1 cellular context compared by ENCODE assay signal in the genomic region with DNA sequence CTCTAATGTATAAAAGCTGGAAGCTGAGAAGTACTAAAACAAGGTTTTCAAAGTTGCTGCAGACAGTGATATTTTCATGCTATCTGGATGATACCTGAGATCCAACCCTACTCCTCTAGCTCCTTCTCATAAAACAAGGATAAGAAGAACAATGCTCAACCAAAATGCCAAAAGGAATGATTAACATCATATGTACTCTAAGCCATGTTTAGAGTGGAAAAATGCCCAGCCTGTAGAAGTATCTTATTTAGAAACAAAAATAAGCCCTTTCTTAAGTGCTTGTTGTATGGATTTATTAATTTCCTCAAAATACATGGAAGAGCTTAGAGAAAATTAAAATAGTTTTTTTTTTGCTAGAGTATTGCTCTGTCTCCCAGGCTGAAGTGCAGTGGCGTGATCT.
TF ChIP-seq lines count a peak whose summit lies in the region.

No MANE protein-coding gene starts in this region.

TF ChIP-seq in WTC11, 78 proteins besides CTCF, POLR2A, EP300 and RAD21 (continued from another document):
- TF ChIP-seq PRDM15 (CRISPR knock-in tag; IDR thresholded peaks at IDR 0.05) (no peak), NR1H2 (CRISPR knock-in tag; IDR thresholded peaks at IDR 0.05) (no peak)
- TF ChIP-seq, protein P1, sequence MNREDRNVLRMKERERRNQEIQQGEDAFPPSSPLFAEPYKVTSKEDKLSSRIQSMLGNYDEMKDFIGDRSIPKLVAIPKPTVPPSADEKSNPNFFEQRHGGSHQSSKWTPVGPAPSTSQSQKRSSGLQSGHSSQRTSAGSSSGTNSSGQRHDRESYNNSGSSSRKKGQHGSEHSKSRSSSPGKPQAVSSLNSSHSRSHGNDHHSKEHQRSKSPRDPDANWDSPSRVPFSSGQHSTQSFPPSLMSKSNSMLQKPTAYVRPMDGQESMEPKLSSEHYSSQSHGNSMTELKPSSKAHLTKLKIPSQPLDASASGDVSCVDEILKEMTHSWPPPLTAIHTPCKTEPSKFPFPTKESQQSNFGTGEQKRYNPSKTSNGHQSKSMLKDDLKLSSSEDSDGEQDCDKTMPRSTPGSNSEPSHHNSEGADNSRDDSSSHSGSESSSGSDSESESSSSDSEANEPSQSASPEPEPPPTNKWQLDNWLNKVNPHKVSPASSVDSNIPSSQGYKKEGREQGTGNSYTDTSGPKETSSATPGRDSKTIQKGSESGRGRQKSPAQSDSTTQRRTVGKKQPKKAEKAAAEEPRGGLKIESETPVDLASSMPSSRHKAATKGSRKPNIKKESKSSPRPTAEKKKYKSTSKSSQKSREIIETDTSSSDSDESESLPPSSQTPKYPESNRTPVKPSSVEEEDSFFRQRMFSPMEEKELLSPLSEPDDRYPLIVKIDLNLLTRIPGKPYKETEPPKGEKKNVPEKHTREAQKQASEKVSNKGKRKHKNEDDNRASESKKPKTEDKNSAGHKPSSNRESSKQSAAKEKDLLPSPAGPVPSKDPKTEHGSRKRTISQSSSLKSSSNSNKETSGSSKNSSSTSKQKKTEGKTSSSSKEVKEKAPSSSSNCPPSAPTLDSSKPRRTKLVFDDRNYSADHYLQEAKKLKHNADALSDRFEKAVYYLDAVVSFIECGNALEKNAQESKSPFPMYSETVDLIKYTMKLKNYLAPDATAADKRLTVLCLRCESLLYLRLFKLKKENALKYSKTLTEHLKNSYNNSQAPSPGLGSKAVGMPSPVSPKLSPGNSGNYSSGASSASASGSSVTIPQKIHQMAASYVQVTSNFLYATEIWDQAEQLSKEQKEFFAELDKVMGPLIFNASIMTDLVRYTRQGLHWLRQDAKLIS (CRISPR knock-in tag; IDR thresholded peaks at IDR 0.05; ENCODE audit: borderline replicate concordance): no peak
- TF ChIP-seq, protein P2, sequence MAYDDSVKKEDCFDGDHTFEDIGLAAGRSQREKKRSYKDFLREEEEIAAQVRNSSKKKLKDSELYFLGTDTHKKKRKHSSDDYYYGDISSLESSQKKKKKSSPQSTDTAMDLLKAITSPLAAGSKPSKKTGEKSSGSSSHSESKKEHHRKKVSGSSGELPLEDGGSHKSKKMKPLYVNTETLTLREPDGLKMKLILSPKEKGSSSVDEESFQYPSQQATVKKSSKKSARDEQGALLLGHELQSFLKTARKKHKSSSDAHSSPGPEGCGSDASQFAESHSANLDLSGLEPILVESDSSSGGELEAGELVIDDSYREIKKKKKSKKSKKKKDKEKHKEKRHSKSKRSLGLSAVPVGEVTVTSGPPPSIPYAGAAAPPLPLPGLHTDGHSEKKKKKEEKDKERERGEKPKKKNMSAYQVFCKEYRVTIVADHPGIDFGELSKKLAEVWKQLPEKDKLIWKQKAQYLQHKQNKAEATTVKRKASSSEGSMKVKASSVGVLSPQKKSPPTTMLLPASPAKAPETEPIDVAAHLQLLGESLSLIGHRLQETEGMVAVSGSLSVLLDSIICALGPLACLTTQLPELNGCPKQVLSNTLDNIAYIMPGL (CRISPR knock-in tag; IDR thresholded peaks at IDR 0.05): no peak
